In the genomic region with DNA sequence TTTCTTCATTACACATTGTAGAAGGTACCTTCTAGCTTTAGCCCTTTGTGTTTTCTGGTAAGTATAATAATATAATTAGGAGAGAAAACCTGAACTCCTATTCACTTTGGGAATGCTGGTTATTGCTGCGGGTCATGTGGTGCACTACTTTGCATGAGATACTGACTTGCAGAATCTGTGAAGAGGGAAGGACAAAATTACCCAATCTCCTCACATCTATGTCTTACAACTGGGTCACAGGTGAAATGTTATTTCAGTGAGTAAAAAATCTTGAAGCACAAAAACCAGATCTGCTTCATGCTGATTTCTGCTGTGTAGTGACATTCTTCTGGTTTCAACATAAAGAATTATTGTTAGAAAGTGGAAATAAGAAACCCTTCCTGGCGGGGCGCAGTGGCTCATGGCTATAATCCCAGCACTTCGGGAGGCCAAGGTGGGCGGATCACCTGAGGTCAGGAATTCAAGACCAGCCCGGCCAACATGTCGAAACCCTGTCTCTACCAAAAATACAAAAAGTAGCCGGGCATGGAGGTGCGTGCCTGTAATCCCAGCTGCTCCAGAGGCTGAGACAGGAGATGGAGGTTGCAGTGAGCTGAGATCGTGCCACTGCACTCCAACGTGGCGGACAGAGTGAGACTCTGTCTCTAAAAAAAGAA, we compare ENCODE assay signal across 30 cellular contexts.
"Had no signal": no experiment of that assay in that cellular context is flagged by ENCODE, and none has a peak within 500 bp of the region (broad histone marks: within the 10 kb centered on the region; RNA-seq: fewer than 3 reads in every experiment).

No MANE protein-coding gene starts in this region.

- H3K27me3 Mint-ChIP-seq: activated CD4-positive, alpha-beta T cell treated with anti-CD3 and anti-CD28 coated beads, Interleukin-2, amount 10 ng/mL, durations not matched to agents 24 days and 14 days; activated CD8-positive, alpha-beta T cell treated with anti-CD3 and anti-CD28 coated beads for 36 hours; activated naive CD8-positive, alpha-beta T cell treated with anti-CD3 and anti-CD28 coated beads for 36 hours; activated T-helper 17 cell treated with anti-CD3 and anti-CD28 coated beads, Interleukin-2, amount 50 U/mL, for 72 hours had no signal

- H3K36me3 ChIP-seq: brain microvascular endothelial cell, Peyer's patch, SJSA1 had no signal

- H3K36me3 Mint-ChIP-seq: activated naive CD8-positive, alpha-beta T cell treated with anti-CD3 and anti-CD28 coated beads for 36 hours had no signal

- H3K27me3 ChIP-seq: brain microvascular endothelial cell, Peyer's patch, SJSA1 had no signal

- DNase-seq: activated CD4-positive, alpha-beta T cell treated with anti-CD3 and anti-CD28 coated beads, Interleukin-2, amount 10 ng/mL, durations not matched to agents 24 days and 14 days; activated CD4-positive, alpha-beta T cell treated with anti-CD3 and anti-CD28 coated beads, Interleukin-2, amount 50 U/mL, for 4 hours; activated CD8-positive, alpha-beta T cell treated with anti-CD3 and anti-CD28 coated beads for 36 hours; activated effector memory CD4-positive, alpha-beta T cell treated with anti-CD3 and anti-CD28 coated beads, Interleukin-2, amount 50 U/mL, for 16 hours; activated naive CD4-positive, alpha-beta T cell; activated naive CD4-positive, alpha-beta T cell treated with anti-CD3 and anti-CD28 coated beads, Interleukin-2, amount 50 U/mL, for 16 hours; activated naive CD8-positive, alpha-beta T cell treated with anti-CD3 and anti-CD28 coated beads for 36 hours; activated T-cell treated with anti-CD3 and anti-CD28 coated beads, Interleukin-2, amount 50 U/mL, for 1 hour; activated T-cell treated with anti-CD3 and anti-CD28 coated beads, Interleukin-2, amount 50 U/mL, for 72 hours; amniotic stem cell; aorta; brain microvascular endothelial cell; central memory CD4-positive, alpha-beta T cell; NCI-H1105; NCI-H1417 treated with DMSO at 0.1 percent for 48 hours; NCI-H1694; NCI-H1930; NCI-H2081 treated with DMSO at 0.1 percent for 48 hours; NCI-H226; NCI-H446 treated with DMSO at 0.1 percent for 48 hours; NCI-H524; NCI-H69; Peyer's patch; RPMI8226; SHP77 treated with DMSO at 0.1 percent for 48 hours; SK-N-SH had no signal

- H3K4me3 ChIP-seq: Peyer's patch, SJSA1 had no signal

- H3K4me1 Mint-ChIP-seq: activated CD4-positive, alpha-beta T cell treated with anti-CD3 and anti-CD28 coated beads, Interleukin-2, amount 10 ng/mL, durations not matched to agents 24 days and 14 days; activated naive CD8-positive, alpha-beta T cell treated with anti-CD3 and anti-CD28 coated beads for 36 hours; activated T-helper 17 cell treated with anti-CD3 and anti-CD28 coated beads, Interleukin-2, amount 50 U/mL, for 72 hours had no signal

- ATAC-seq: activated CD8-positive, alpha-beta T cell treated with anti-CD3 and anti-CD28 coated beads for 36 hours; activated T-cell treated with anti-CD3 and anti-CD28 coated beads, Interleukin-2, amount 50 U/mL, for 72 hours; activated T-helper 17 cell treated with anti-CD3 and anti-CD28 coated beads, Interleukin-2, amount 50 U/mL, for 72 hours had no signal

- H3K9ac ChIP-seq: SK-N-SH had no signal

- H3K27ac ChIP-seq: brain microvascular endothelial cell, Peyer's patch, SJSA1 had no signal

- H3K4me1 ChIP-seq: Peyer's patch, SJSA1 had no signal

- H3K9me3 ChIP-seq: Peyer's patch, SK-N-SH had no signal

- H3K4me2 ChIP-seq: SK-N-SH had no signal

- H3K27ac Mint-ChIP-seq: activated CD4-positive, alpha-beta T cell treated with anti-CD3 and anti-CD28 coated beads, Interleukin-2, amount 10 ng/mL, durations not matched to agents 24 days and 14 days; activated CD8-positive, alpha-beta T cell treated with anti-CD3 and anti-CD28 coated beads for 36 hours; activated naive CD8-positive, alpha-beta T cell treated with anti-CD3 and anti-CD28 coated beads for 36 hours; activated T-cell treated with anti-CD3 and anti-CD28 coated beads, Interleukin-2, amount 50 U/mL, for 72 hours; activated T-helper 17 cell treated with anti-CD3 and anti-CD28 coated beads, Interleukin-2, amount 50 U/mL, for 72 hours; T-helper 1 cell treated with Interleukin-12 subunit alpha and Interleukin-12 subunit beta and Interleukin-4 antibody, amounts not matched to agents 30 μg/mL and 1 μg/mL, for 36 hours; T-helper 2 cell treated with Interferon-gamma antibody and Interleukin-4, amounts not matched to agents 5 μg/mL and 100 μg/mL, for 36 hours had no signal

- H3K9me2 ChIP-seq: SK-N-SH had no signal

- H3K4me3 Mint-ChIP-seq: activated CD4-positive, alpha-beta T cell treated with anti-CD3 and anti-CD28 coated beads, Interleukin-2, amount 10 ng/mL, durations not matched to agents 24 days and 14 days; activated CD8-positive, alpha-beta T cell treated with anti-CD3 and anti-CD28 coated beads for 36 hours; activated naive CD8-positive, alpha-beta T cell treated with anti-CD3 and anti-CD28 coated beads for 36 hours; activated T-cell treated with anti-CD3 and anti-CD28 coated beads, Interleukin-2, amount 50 U/mL, for 72 hours; activated T-helper 17 cell treated with anti-CD3 and anti-CD28 coated beads, Interleukin-2, amount 50 U/mL, for 72 hours; T-helper 1 cell treated with Interleukin-12 subunit alpha and Interleukin-12 subunit beta and Interleukin-4 antibody, amounts not matched to agents 30 μg/mL and 1 μg/mL, for 36 hours; T-helper 2 cell treated with Interferon-gamma antibody and Interleukin-4, amounts not matched to agents 5 μg/mL and 100 μg/mL, for 36 hours had no signal
